Comparison of ENCODE assay signal across 15 cellular contexts in genomic region chr5:1011741-1012315, GRCh38. TPM values are rescaled to one million over a fixed set of nuclear protein-coding genes. Genes with fewer than 3 reads are reported as not detected.
DNase-seq lines count a peak whose midpoint lies in the region; ATAC-seq, FAIRE-seq and TF ChIP-seq lines count a peak whose summit lies in the region.
"Had no signal": no experiment of that assay in that cellular context is flagged by ENCODE, and none has a peak within 500 bp of the region (broad histone marks: within the 10 kb centered on the region; RNA-seq: fewer than 3 reads in every experiment).

No MANE protein-coding gene starts in this region.

- no peak for ATAC-seq in GM21526 (IDR thresholded peaks at IDR 0.05; ENCODE audit: low FRiP score, unreplicated experiment)

- no peak overlapping the region for H3K9ac ChIP-seq in kidney (ENCODE audit: low read length in 2 of 2)
- H3K9ac ChIP-seq in neuronal stem cell (ENCODE audit: low read depth, low read length, poor library complexity): no peak overlapping the region

- no peak for TF ChIP-seq CTCF in HEK293 (tag by site-specific recombination; IDR thresholded peaks at IDR 0.05)
- TF ChIP-seq CTCF in kidney (IDR thresholded peaks at IDR 0.05; ENCODE audit: borderline replicate concordance, extremely low read depth, insufficient read depth): no peak

- intact Hi-C loops in kidney (cut with DNase I): no loop called here

- peaks cover 6% of the 10 kb centered on the region for H3K79me1 ChIP-seq in neuronal stem cell (ENCODE audit: low read depth, low read length)

- no CpG with 5 or more reads among the region's 20 CpGs for WGBS in neuronal stem cell (ENCODE audit: extremely low coverage in 2 of 2, insufficient read length in 2 of 2, insufficient replicate concordance in 1 of 2), 2 donors

- no peak overlapping the region for H4K91ac ChIP-seq in neuronal stem cell (ENCODE audit: low read depth, low read length, poor library complexity)

- H3K27ac ChIP-seq in HEK293 (ENCODE audit: extremely low read depth, low read depth, low read length) (no peak overlapping the region), kidney (ENCODE audit: low read depth in 2 of 2, low read length in 2 of 2) (no peak overlapping the region), neuronal stem cell (replicated peaks; ENCODE audit: low read length) (no peak overlapping the region)

- no peak overlapping the region for H3K4ac ChIP-seq in neuronal stem cell (ENCODE audit: low read length)

- H3K9me3 ChIP-seq in HEK293 (ENCODE audit: control insufficient read depth, insufficient read depth, low read depth, low read length) (no peaks in the 10 kb centered on the region), kidney (ENCODE audit: control insufficient read depth in 1 of 2, low read length in 2 of 2) (no peaks in the 10 kb centered on the region), neuronal stem cell (replicated peaks in 1 of 2; ENCODE audit: control insufficient read depth in 2 of 2, insufficient read depth in 1 of 2, low read depth in 1 of 2, low read length in 2 of 2) (no peaks in the 10 kb centered on the region)

- no peak overlapping the region for H2BK12ac ChIP-seq in neuronal stem cell (ENCODE audit: low read length)

- no peak overlapping the region for H3K18ac ChIP-seq in neuronal stem cell (ENCODE audit: low read length)

- H3K23ac ChIP-seq in neuronal stem cell (ENCODE audit: low read depth, low read length, poor library complexity): peak overlapping the region; percentile 89

- H2AFZ ChIP-seq in neuronal stem cell (ENCODE audit: low read length): no peak overlapping the region

- peaks cover 7 to 34% (median 30%) of the 10 kb centered on the region in 3 experiments for H3K27me3 ChIP-seq in neuronal stem cell (ENCODE audit: control insufficient read depth in 3 of 3, insufficient read depth in 3 of 3, low read depth in 1 of 3, low read length in 3 of 3)

- no peak overlapping the region for H2BK15ac ChIP-seq in neuronal stem cell (ENCODE audit: low read length)

- DNase-seq in NCI-H524 (lab: John Stamatoyannopoulos, UW) (peak; percentile 23 to 66), NCI-H524 treated with DMSO at 0.1 percent for 48 hours (lab: John Stamatoyannopoulos, UW) (no peak), kidney (peak; percentile 64), neuronal stem cell (ENCODE audit: low spot score) (no peak), pons (ENCODE audit: low spot score) (no peak), Kasumi-1 (lab: John Stamatoyannopoulos, UW) (no peak)
- DNase-seq: occipital lobe, SIG-M5, substantia nigra had no signal

- no peak overlapping the region for H2BK5ac ChIP-seq in neuronal stem cell (ENCODE audit: low read length)

- no peak overlapping the region for H3K4me3 ChIP-seq in HEK293 (ENCODE audit: low read depth, low read length)
- no peak overlapping the region for H3K4me3 ChIP-seq in kidney (ENCODE audit: low read length in 2 of 2)
- H3K4me3 ChIP-seq in neuronal stem cell (ENCODE audit: low read length in 2 of 2): no peak overlapping the region

- no peak overlapping the region for H3K4me2 ChIP-seq in neuronal stem cell (ENCODE audit: insufficient read depth, low read length, poor library complexity, severe bottlenecking)

- H3K36me3 ChIP-seq in HEK293 (ENCODE audit: control insufficient read depth in 2 of 2, insufficient read depth in 1 of 2, low read length in 2 of 2) (peaks cover 0 to 39% of the 10 kb centered on the region in 2 experiments; a peak in 1 of 3 replicates), kidney (ENCODE audit: control insufficient read depth in 1 of 2, insufficient read depth in 2 of 2, low read length in 2 of 2) (no peaks in the 10 kb centered on the region), neuronal stem cell (replicated peaks in 1 of 2; ENCODE audit: control insufficient read depth in 2 of 2, insufficient read depth in 2 of 2, low read length in 2 of 2) (no peaks in the 10 kb centered on the region)

- H3K4me1 ChIP-seq in HEK293 (ENCODE audit: control insufficient read depth, insufficient read depth, low read length) (peaks cover 15% of the 10 kb centered on the region), kidney (ENCODE audit: control insufficient read depth in 1 of 2, insufficient read depth in 1 of 2, low read depth in 1 of 2, low read length in 2 of 2) (peaks cover 0 to 13% of the 10 kb centered on the region in 2 donors), neuronal stem cell (ENCODE audit: control insufficient read depth in 2 of 2, insufficient read depth in 1 of 2, low read depth in 1 of 2, low read length in 2 of 2) (peaks cover 7 to 13% of the 10 kb centered on the region in 2 donors)

- peak overlapping the region; percentile 49 for H2AK5ac ChIP-seq in neuronal stem cell (ENCODE audit: low read depth, low read length)

- no peak for FAIRE-seq in kidney (lab: Jason Lieb, UNC)
- FAIRE-seq: A204.1, colon had no signal

- no peak overlapping the region for H4K8ac ChIP-seq in neuronal stem cell (ENCODE audit: low read depth, low read length)

- POLR2A ChIA-PET in HEK293 (lab: Yijun Ruan, JAX): interaction anchor here (0.7 kb wide), 1 partner anchor 71 kb away, joined by 3 read pairs; no protein-coding TSS in a partner anchor

- CTCF ChIA-PET in HEK293 (lab: Yijun Ruan, JAX): interaction anchor here (0.7 to 6.7 kb wide), 11 partner anchors 10 to 127 kb away, joined by 3 to 90 read pairs (median 5); no protein-coding TSS in a partner anchor

- no peak overlapping the region for H2BK120ac ChIP-seq in neuronal stem cell (ENCODE audit: low read depth, low read length)

- no peak overlapping the region for H3K14ac ChIP-seq in neuronal stem cell (ENCODE audit: low read length)

TF ChIP-seq in HEK293, 187 proteins besides CTCF, POLR2A, EP300 and RAD21:
- peak; percentile 61 for TF ChIP-seq ZFHX2 (tag by site-specific recombination; conservative IDR thresholded peaks at IDR 0.05)
- no peak for TF ChIP-seq ZNF274 (IDR thresholded peaks at IDR 0.05; ENCODE audit: low read length)
- TF ChIP-seq ZNF274 (tag by site-specific recombination; IDR thresholded peaks at IDR 0.05; ENCODE audit: borderline replicate concordance): no peak
- 0 out of 2 replicates have a peak, but pooled peaks have one; percentile 11 for TF ChIP-seq EGR2 (tag by site-specific recombination; IDR thresholded peaks at IDR 0.05; ENCODE audit: low read depth)

RNA-seq across cellular contexts. Expression of gene NKD2, which starts 3.2 kb away (rescaled TPM):
- total RNA-seq in kidney: 14.1 TPM
- polyA plus RNA-seq in kidney (ENCODE audit: insufficient read depth, low read depth, low replicate concordance): 7.9 TPM
- polyA plus RNA-seq in neuronal stem cell (2013, experiment 1 of 2): 11.1 TPM
- 11.1 TPM for polyA plus RNA-seq in neuronal stem cell (2013, experiment 2 of 2)
- total RNA-seq: T-helper 17 cell had no signal
- polyA plus RNA-seq: BJ had no signal

Comparison
In these comparisons a context has a peak if more than half of its experiments do, and no peak if none do; other contexts are left out.
1. DNase-seq: peak in NCI-H524 (2 of 2) and kidney (single experiment); none in NCI-H524 treated with DMSO at 0.1 percent for 48 hours (single experiment), neuronal stem cell (single experiment), pons (single experiment) and Kasumi-1 (0 of 2).